ENCODE assay signal across 2 cellular contexts in genomic region chr17:79801156-79802038, GRCh38.
A peak's percentile ranks its signal among the peaks of the same experiment; 100 is the strongest.
TF ChIP-seq lines count a peak whose summit lies in the region.

No MANE protein-coding gene starts in this region.

TF ChIP-seq in HEK293, 187 proteins besides CTCF, POLR2A, EP300 and RAD21 (continued from another document and continues in another):
- TF ChIP-seq KLF17 (tag by site-specific recombination; IDR thresholded peaks at IDR 0.05) = peak; percentile 86
- TF ChIP-seq IKZF3 (tag by site-specific recombination; IDR thresholded peaks at IDR 0.05) = peak; percentile 87
- TF ChIP-seq OVOL3 (tag by site-specific recombination; IDR thresholded peaks at IDR 0.05) = no peak
- TF ChIP-seq ZNF843 (tag by site-specific recombination; IDR thresholded peaks at IDR 0.05) = 0 out of 2 replicates have a peak, but pooled peaks have one; percentile 27
- TF ChIP-seq ZSCAN23 (tag by site-specific recombination; IDR thresholded peaks at IDR 0.05) = 0 out of 2 replicates have a peak, but pooled peaks have one; percentile 9
- TF ChIP-seq ZNF26 (tag by site-specific recombination; IDR thresholded peaks at IDR 0.05) = no peak
- TF ChIP-seq GLI2 (tag by site-specific recombination; IDR thresholded peaks at IDR 0.05; ENCODE audit: borderline replicate concordance, low read depth) = no peak
- peak; percentile 94 for TF ChIP-seq ZIC2 (tag by site-specific recombination; IDR thresholded peaks at IDR 0.05)
- TF ChIP-seq ZNF76 (tag by site-specific recombination; IDR thresholded peaks at IDR 0.05; ENCODE audit: borderline replicate concordance, low read depth) = peak; percentile 9; the same call in 1 of the 2 replicates
- peak; percentile 98 for TF ChIP-seq GLIS1 (tag by site-specific recombination; IDR thresholded peaks at IDR 0.05)
- no peak for TF ChIP-seq REST (tag by site-specific recombination; IDR thresholded peaks at IDR 0.05)
- no peak for TF ChIP-seq ZNF223 (tag by site-specific recombination; IDR thresholded peaks at IDR 0.05)
- 0 out of 2 replicates have a peak, but pooled peaks have one; percentile 14 for TF ChIP-seq ZBTB11 (tag by site-specific recombination; conservative IDR thresholded peaks at IDR 0.05; ENCODE audit: low read depth)
- TF ChIP-seq ZNF692 (tag by site-specific recombination; IDR thresholded peaks at IDR 0.05) = peak; percentile 50
- TF ChIP-seq ZNF677 (tag by site-specific recombination; IDR thresholded peaks at IDR 0.05) = no peak
- no peak for TF ChIP-seq GFI1B (tag by site-specific recombination; IDR thresholded peaks at IDR 0.05)

TF ChIP-seq in HepG2, 621 proteins besides CTCF, POLR2A, EP300 and RAD21 (continued from another document and continues in another):
- TF ChIP-seq CSRNP1 (CRISPR knock-in tag; IDR thresholded peaks at IDR 0.05) (0 out of 2 replicates have a peak, but pooled peaks have one; percentile 28), MTF2 (CRISPR knock-in tag; IDR thresholded peaks at IDR 0.05; ENCODE audit: borderline replicate concordance) (peak; percentile 97), KDM1A (CRISPR knock-in tag; IDR thresholded peaks at IDR 0.05) (peak; percentile 54; the same call in 1 of the 2 replicates), LCORL (IDR thresholded peaks at IDR 0.05) (no peak), LCORL (CRISPR knock-in tag; IDR thresholded peaks at IDR 0.05) (peak; percentile 47), ARHGAP35 (CRISPR knock-in tag; IDR thresholded peaks at IDR 0.05; ENCODE audit: borderline replicate concordance) (no peak), HOXA3 (CRISPR knock-in tag; IDR thresholded peaks at IDR 0.05) (peak; percentile 36), ZFX (CRISPR knock-in tag; IDR thresholded peaks at IDR 0.05; ENCODE audit: low read depth) (peak; percentile 80), THAP7 (CRISPR knock-in tag; IDR thresholded peaks at IDR 0.05) (no peak), ZNF274 (CRISPR knock-in tag; IDR thresholded peaks at IDR 0.05) (no peak; the same call in 1 of the 2 replicates), SNAPC5 (CRISPR knock-in tag; IDR thresholded peaks at IDR 0.05; ENCODE audit: borderline replicate concordance) (no peak), SMARCE1 (IDR thresholded peaks at IDR 0.05; ENCODE audit: borderline replicate concordance) (no peak), ZNF431 (CRISPR knock-in tag; IDR thresholded peaks at IDR 0.05; ENCODE audit: borderline replicate concordance, low read depth) (no peak), ZSCAN25 (CRISPR knock-in tag; IDR thresholded peaks at IDR 0.05) (peak; percentile 17; the same call in 1 of the 2 replicates), ONECUT2 (CRISPR knock-in tag; IDR thresholded peaks at IDR 0.05) (no peak), ZNF841 (CRISPR knock-in tag; IDR thresholded peaks at IDR 0.05; ENCODE audit: borderline replicate concordance) (no peak), GABPA (IDR thresholded peaks at IDR 0.05; ENCODE audit: low read depth, low read length) (no peak), GABPA (CRISPR knock-in tag; IDR thresholded peaks at IDR 0.05; ENCODE audit: low read depth) (0 out of 2 replicates have a peak, but pooled peaks have one; percentile 10), USF2 (IDR thresholded peaks at IDR 0.05; ENCODE audit: low read depth, low read length) (no peak), USF2 (CRISPR knock-in tag; IDR thresholded peaks at IDR 0.05; ENCODE audit: borderline replicate concordance) (no peak), MEIS2 (CRISPR knock-in tag; IDR thresholded peaks at IDR 0.05) (0 out of 2 replicates have a peak, but pooled peaks have one; percentile 22), ZNF343 (CRISPR knock-in tag; IDR thresholded peaks at IDR 0.05) (0 out of 2 replicates have a peak, but pooled peaks have one; percentile 20), TCF7 (IDR thresholded peaks at IDR 0.05; ENCODE audit: low read depth) (no peak), FOXP1 (IDR thresholded peaks at IDR 0.05) (no peak), FOXP1 (CRISPR knock-in tag; IDR thresholded peaks at IDR 0.05) (no peak), ZBTB7A (CRISPR knock-in tag; IDR thresholded peaks at IDR 0.05) (peak; percentile 38; the same call in 1 of the 2 replicates), TRIM22 (IDR thresholded peaks at IDR 0.05) (no peak), ZNF567 (CRISPR knock-in tag; IDR thresholded peaks at IDR 0.05; ENCODE audit: borderline replicate concordance) (peak; percentile 8; the same call in 1 of the 2 replicates), ZEB1 (IDR thresholded peaks at IDR 0.05; ENCODE audit: insufficient replicate concordance, low read depth) (no peak), ZNF607 (CRISPR knock-in tag; IDR thresholded peaks at IDR 0.05; ENCODE audit: borderline replicate concordance) (peak; percentile 36; the same call in 1 of the 2 replicates), MBD4 (IDR thresholded peaks at IDR 0.05; ENCODE audit: borderline replicate concordance, low read length) (no peak), ZNF772 (CRISPR knock-in tag; IDR thresholded peaks at IDR 0.05) (peak; percentile 57; the same call in 1 of the 2 replicates), ZNF709 (CRISPR knock-in tag; IDR thresholded peaks at IDR 0.05) (peak; percentile 32; the same call in 1 of the 2 replicates), SPEN (CRISPR knock-in tag; IDR thresholded peaks at IDR 0.05; ENCODE audit: low read depth) (peak; percentile 31; the same call in 1 of the 2 replicates), ZSCAN12 (CRISPR knock-in tag; IDR thresholded peaks at IDR 0.05) (no peak; the same call in 1 of the 2 replicates), ZNF441 (CRISPR knock-in tag; IDR thresholded peaks at IDR 0.05; ENCODE audit: borderline replicate concordance) (no peak), ZNF788 (CRISPR knock-in tag; IDR thresholded peaks at IDR 0.05; ENCODE audit: borderline replicate concordance) (peak; percentile 66; the same call in 1 of the 2 replicates), MYPOP (CRISPR knock-in tag; IDR thresholded peaks at IDR 0.05) (no peak), JARID2 (CRISPR knock-in tag; IDR thresholded peaks at IDR 0.05; ENCODE audit: insufficient replicate concordance) (peak; percentile 28), ETV5 (CRISPR knock-in tag; IDR thresholded peaks at IDR 0.05; ENCODE audit: borderline replicate concordance) (no peak), TCF7L2 (IDR thresholded peaks at IDR 0.05; ENCODE audit: low read depth, low read length) (no peak), NCOA1 (CRISPR knock-in tag; IDR thresholded peaks at IDR 0.05) (no peak), RXRB (CRISPR knock-in tag; IDR thresholded peaks at IDR 0.05; ENCODE audit: borderline replicate concordance) (0 out of 2 replicates have a peak, but pooled peaks have one; percentile 9), TMF1 (CRISPR knock-in tag; IDR thresholded peaks at IDR 0.05; ENCODE audit: low read depth) (no peak), PHF21A (CRISPR knock-in tag; IDR thresholded peaks at IDR 0.05) (0 out of 2 replicates have a peak, but pooled peaks have one; percentile 32), E2F1 (CRISPR knock-in tag; IDR thresholded peaks at IDR 0.05) (peak; percentile 64; the same call in 1 of the 2 replicates), KDM5B (CRISPR knock-in tag; IDR thresholded peaks at IDR 0.05; ENCODE audit: borderline replicate concordance) (peak; percentile 85), UBTF (CRISPR knock-in tag; IDR thresholded peaks at IDR 0.05) (peak; percentile 84), TFE3 (CRISPR knock-in tag; IDR thresholded peaks at IDR 0.05) (no peak), ZMYM2 (CRISPR knock-in tag; IDR thresholded peaks at IDR 0.05) (0 out of 2 replicates have a peak, but pooled peaks have one; percentile 16), ZNF333 (CRISPR knock-in tag; IDR thresholded peaks at IDR 0.05; ENCODE audit: borderline replicate concordance) (peak; percentile 54; the same call in 1 of the 2 replicates), ELF3 (CRISPR knock-in tag; IDR thresholded peaks at IDR 0.05) (no peak), XRCC5 (optimal IDR thresholded peaks at IDR 0.05; ENCODE audit: low read length) (peak; percentile 47), SSRP1 (CRISPR knock-in tag; IDR thresholded peaks at IDR 0.05) (no peak)
